In genomic region chr22:21775061-21775460, GRCh38 we compare ENCODE assay signal across 19 cellular contexts. TPM values are rescaled to one million over a fixed set of nuclear protein-coding genes. Genes with fewer than 3 reads are reported as not detected.
A peak's percentile ranks its signal among the peaks of the same experiment; 100 is the strongest.
DNase-seq lines count a peak whose midpoint lies in the region; ATAC-seq and TF ChIP-seq lines count a peak whose summit lies in the region.
"Had no signal": no experiment of that assay in that cellular context is flagged by ENCODE, and none has a peak within 500 bp of the region (broad histone marks: within the 10 kb centered on the region; RNA-seq: fewer than 3 reads in every experiment).

No MANE protein-coding gene starts in this region.

- peak overlapping the region; percentile 4 for H3K27ac ChIP-seq in OCI-LY1 (ENCODE audit: low read depth, low read length, poor library complexity, severe bottlenecking)
- peak overlapping the region in 48 of 59 donors; percentile 3 to 82 (median 58) for H3K27ac ChIP-seq in dorsolateral prefrontal cortex
- H3K27ac ChIP-seq: colonic mucosa, hepatocyte, Peyer's patch, suprapubic skin had no signal

- H4K20me1 ChIP-seq in OCI-LY1 (ENCODE audit: insufficient read depth, low read length) = no peaks in the 10 kb centered on the region

- no peak overlapping the region for H2AFZ ChIP-seq in OCI-LY1 (ENCODE audit: low read length)
- H2AFZ ChIP-seq: hepatocyte had no signal

- H3K4me3 ChIP-seq in OCI-LY1 (ENCODE audit: low read depth, low read length, poor library complexity, severe bottlenecking) = no peak overlapping the region
- H3K4me3 ChIP-seq in dorsolateral prefrontal cortex = no peak overlapping the region
- H3K4me3 ChIP-seq: colonic mucosa, hepatocyte, lung, Peyer's patch, suprapubic skin had no signal

- H3K4me1 ChIP-seq in OCI-LY1 (ENCODE audit: insufficient read depth, low read length, severe bottlenecking) = peaks cover 26% of the 10 kb centered on the region
- H3K4me1 ChIP-seq: colonic mucosa, Peyer's patch had no signal

- DNase-seq in CD14-positive monocyte (ENCODE audit: low spot score) (no peak), dorsolateral prefrontal cortex (peak in 9 of 10 donors; percentile 33 to 85 (median 72)), NCI-H2196 treated with DMSO at 0.1 percent for 48 hours (lab: John Stamatoyannopoulos, UW; ENCODE audit: unreplicated experiment) (no peak), DMS153 (lab: John Stamatoyannopoulos, UW) (no peak)
- no peak for DNase-seq in activated CD4-positive, alpha-beta T cell treated with anti-CD3 and anti-CD28 coated beads, Interleukin-2, amount 50 U/mL, for 4 hours
- DNase-seq: AML-193, colonic mucosa, DND-41, NCI-H1930, NCI-H69 had no signal

- ATAC-seq in GM21723 (IDR thresholded peaks at IDR 0.05; ENCODE audit: unreplicated experiment) = no peak
- ATAC-seq: activated naive CD4-positive, alpha-beta T cell treated with anti-CD3 and anti-CD28 coated beads, Interleukin-2, amount 50 U/mL, for 72 hours had no signal

- H3K4me3 Mint-ChIP-seq in CD14-positive monocyte = no peak overlapping the region
- H3K4me3 Mint-ChIP-seq in nephron = no peak overlapping the region
- H3K4me3 Mint-ChIP-seq: WTC11 had no signal

- H3K9me3 ChIP-seq in OCI-LY1 (ENCODE audit: low read length) = peaks cover 5% of the 10 kb centered on the region; the same call in 1 of the 2 replicates
- H3K9me3 ChIP-seq: colonic mucosa, Peyer's patch, suprapubic skin had no signal

- intact Hi-C loops in CD14-positive monocyte (cut with micrococcal nuclease) (no loop called here), dorsolateral prefrontal cortex (cut with DNase I) (no loop called here)

- peak overlapping the region in 4 of 7 donors; percentile 32 to 72 (median 64) for H3K27ac Mint-ChIP-seq in CD14-positive monocyte
- peak overlapping the region; percentile 76 to 89 (median 86) for H3K27ac Mint-ChIP-seq in nephron
- H3K27ac Mint-ChIP-seq: activated naive CD4-positive, alpha-beta T cell treated with anti-CD3 and anti-CD28 coated beads, Interleukin-2, amount 50 U/mL, for 72 hours; WTC11 had no signal

- H3F3A ChIP-seq in OCI-LY1 (ENCODE audit: insufficient read depth, low read length) = no peaks in the 10 kb centered on the region

- H3K36me3 ChIP-seq in OCI-LY1 (ENCODE audit: insufficient read depth, low read length) = peaks cover 62% of the 10 kb centered on the region
- H3K36me3 ChIP-seq: colonic mucosa had no signal

- H3K27me3 Mint-ChIP-seq in CD14-positive monocyte (ENCODE audit: low read depth in 3 of 3) (peaks cover 0 to 3% (median 1%) of the 10 kb centered on the region in 3 donors), nephron (ENCODE audit: low read depth) (no peaks in the 10 kb centered on the region)

- peaks cover 19% of the 10 kb centered on the region for H3K4me1 Mint-ChIP-seq in CD14-positive monocyte
- peaks cover 19% of the 10 kb centered on the region for H3K4me1 Mint-ChIP-seq in nephron
- H3K4me1 Mint-ChIP-seq: WTC11 had no signal

- H3K79me2 ChIP-seq in OCI-LY1 (ENCODE audit: insufficient read depth, low read length) = no peaks in the 10 kb centered on the region
- H3K79me2 ChIP-seq: hepatocyte had no signal

- H3K9ac ChIP-seq in OCI-LY1 (ENCODE audit: low read length) = no peak overlapping the region

- H3K36me3 Mint-ChIP-seq in CD14-positive monocyte (peaks cover 60 to 81% of the 10 kb centered on the region in 2 donors), nephron (ENCODE audit: low read depth) (peaks cover 66% of the 10 kb centered on the region)

- H3K9me2 ChIP-seq in OCI-LY1 (ENCODE audit: low read depth, low read length) = no peaks in the 10 kb centered on the region

- TF ChIP-seq CTCF in CD14-positive monocyte (IDR thresholded peaks at IDR 0.05) (peak; percentile 13), OCI-LY1 (IDR thresholded peaks at IDR 0.05; ENCODE audit: low read length) (no peak), dorsolateral prefrontal cortex (IDR thresholded peaks at IDR 0.05 in 54 of 56, conservative IDR thresholded peaks at IDR 0.05 in 2 of 56; ENCODE audit: low read depth in 1 of 56, partially characterized antibody in 56 of 56) (peak in 1 of 56 donors; percentile 13), nephron (IDR thresholded peaks at IDR 0.05; ENCODE audit: unreplicated experiment in 3 of 3) (no peak)

- peaks cover 0 to 3% (median 0%) of the 10 kb centered on the region in 7 donors for H3K9me3 Mint-ChIP-seq in CD14-positive monocyte
- no peaks in the 10 kb centered on the region for H3K9me3 Mint-ChIP-seq in nephron
- H3K9me3 Mint-ChIP-seq: activated naive CD4-positive, alpha-beta T cell treated with anti-CD3 and anti-CD28 coated beads, Interleukin-2, amount 50 U/mL, for 72 hours; WTC11 had no signal

- H3K4me2 ChIP-seq in OCI-LY1 (ENCODE audit: low read length) = no peak overlapping the region
- H3K4me2 ChIP-seq: hepatocyte had no signal

- H3K27me3 ChIP-seq in OCI-LY1 (ENCODE audit: insufficient read depth, low read length) = no peaks in the 10 kb centered on the region
- no peaks in the 10 kb centered on the region for H3K27me3 ChIP-seq in dorsolateral prefrontal cortex
- H3K27me3 ChIP-seq: colonic mucosa, hepatocyte, Peyer's patch, suprapubic skin had no signal

RNA-seq across cellular contexts. Expression of gene YPEL1, which starts 39.5 kb away (rescaled TPM):
- 1 to 10 TPM; 2.0 to 2.3 TPM for polyA plus RNA-seq in CD14-positive monocyte
- total RNA-seq in dorsolateral prefrontal cortex = 10 to 100 TPM; 16.4 to 47.2 (median 29.4) TPM

Comparison
In these comparisons a context has a peak if more than half of its experiments do, and no peak if none do; other contexts are left out.
1. DNase-seq: peak in dorsolateral prefrontal cortex (9 of 10); none in CD14-positive monocyte (single experiment), activated CD4-positive, alpha-beta T cell treated with anti-CD3 and anti-CD28 coated beads, Interleukin-2, amount 50 U/mL, for 4 hours (0 of 2), NCI-H2196 treated with DMSO at 0.1 percent for 48 hours (single experiment) and DMS153 (single experiment).